In the genomic region with DNA sequence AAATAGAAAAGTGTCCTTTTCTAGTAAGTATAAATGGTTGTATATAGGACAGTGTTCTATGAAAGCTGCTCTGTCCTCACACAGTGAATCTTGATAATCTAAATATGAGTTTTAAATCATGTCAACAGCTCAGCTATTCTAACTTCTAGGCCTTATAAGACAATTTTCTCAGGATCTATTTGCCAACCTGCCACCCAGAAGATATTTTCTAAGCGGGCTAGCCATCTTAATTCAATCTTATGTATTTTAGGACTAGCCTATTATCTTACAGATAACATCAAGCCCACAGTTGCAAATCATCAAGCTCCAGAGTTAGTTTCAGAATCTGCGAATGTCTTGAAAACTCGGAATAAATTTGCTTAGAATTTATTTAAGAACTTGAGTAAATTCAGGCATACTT, we compare ENCODE assay signal across 23 cellular contexts. TPM values are rescaled to one million over a fixed set of nuclear protein-coding genes. Genes with fewer than 3 reads are reported as not detected.
A peak's percentile ranks its signal among the peaks of the same experiment; 100 is the strongest.
DNase-seq lines count a peak whose midpoint lies in the region; ATAC-seq and TF ChIP-seq lines count a peak whose summit lies in the region.
"Had no signal": no experiment of that assay in that cellular context is flagged by ENCODE, and none has a peak within 500 bp of the region (broad histone marks: within the 10 kb centered on the region; RNA-seq: fewer than 3 reads in every experiment).

No MANE protein-coding gene starts in this region.

- WGBS in heart left ventricle, 4 donors, result 9 to 21% (median 17%) methylated on average over 3 of the region's 3 CpGs
- 21 to 24% (median 23%) methylated on average over 3 of the region's 3 CpGs for WGBS in ovary, 3 donors

- H3K4me1 Mint-ChIP-seq in activated naive CD4-positive, alpha-beta T cell treated with anti-CD3 and anti-CD28 coated beads, Interleukin-2, amount 50 U/mL, for 24 hours, result peaks cover 15% of the 10 kb centered on the region
- H3K4me1 Mint-ChIP-seq in natural killer cell, result peaks cover 18 to 25% of the 10 kb centered on the region in 2 donors

- TF ChIP-seq EP300 in ovary (IDR thresholded peaks at IDR 0.05), result no peak

- H3K4me3 Mint-ChIP-seq in activated naive CD4-positive, alpha-beta T cell treated with anti-CD3 and anti-CD28 coated beads, Interleukin-2, amount 50 U/mL, for 24 hours, result peak overlapping the region; percentile 11
- peak overlapping the region; percentile 41 for H3K4me3 Mint-ChIP-seq in natural killer cell
- H3K4me3 Mint-ChIP-seq: activated CD8-positive, alpha-beta T cell treated with anti-CD3 and anti-CD28 coated beads for 36 hours had no signal

- H3K27me3 ChIP-seq in heart left ventricle, result peaks cover 71 to 100% (median 100%) of the 10 kb centered on the region in 9 donors
- no peaks in the 10 kb centered on the region for H3K27me3 ChIP-seq in ovary

- intact Hi-C loops in natural killer cell (cut with micrococcal nuclease), result no loop called here
- intact Hi-C loops in heart left ventricle (cut with DNase I), result no loop called here
- intact Hi-C loops in ovary (cut with DNase I), result no loop called here

- DNase-seq in activated naive CD4-positive, alpha-beta T cell treated with anti-CD3 and anti-CD28 coated beads, Interleukin-2, amount 50 U/mL, for 16 hours, result no peak
- DNase-seq in SK-N-MC (ENCODE audit: low read depth, low spot score), result no peak
- no peak for DNase-seq in natural killer cell
- no peak for DNase-seq in inferior parietal cortex (ENCODE audit: extremely low spot score)
- no peak for DNase-seq in heart left ventricle
- DNase-seq in ovary, result no peak
- no peak for DNase-seq in HUDEP-2 (lab: John Stamatoyannopoulos, UW; ENCODE audit: unreplicated experiment in 76 of 76)
- DNase-seq: activated CD8-positive, alpha-beta T cell treated with anti-CD3 and anti-CD28 coated beads for 36 hours; adrenal gland; central memory CD4-positive, alpha-beta T cell; effector CD4-positive, alpha-beta T cell; left cardiac atrium; mucosa of descending colon; NCI-H1436 treated with DMSO at 0.1 percent for 48 hours; NCI-H446 treated with DMSO at 0.1 percent for 48 hours; stimulated activated CD4-positive, alpha-beta T cell treated with anti-CD3 and anti-CD28 coated beads, Interleukin-15, amount 100 ng/mL, for 24 hours; stomach; uterus had no signal

- H3K4me1 ChIP-seq in heart left ventricle, result peaks cover 0 to 45% (median 10%) of the 10 kb centered on the region in 12 donors
- no peaks in the 10 kb centered on the region for H3K4me1 ChIP-seq in ovary (ENCODE audit: insufficient read depth)
- H3K4me1 ChIP-seq: uterus had no signal

- peak overlapping the region; percentile 61 for H3K9ac ChIP-seq in SK-N-MC (ENCODE audit: insufficient read length)

- H3K9me3 Mint-ChIP-seq in activated naive CD4-positive, alpha-beta T cell treated with anti-CD3 and anti-CD28 coated beads, Interleukin-2, amount 50 U/mL, for 24 hours, result peaks cover 16% of the 10 kb centered on the region
- peaks cover 2 to 5% of the 10 kb centered on the region in 2 donors for H3K9me3 Mint-ChIP-seq in natural killer cell

- H3K9me3 ChIP-seq in SK-N-MC (ENCODE audit: low read depth, low read length), result no peaks in the 10 kb centered on the region
- no peaks in the 10 kb centered on the region for H3K9me3 ChIP-seq in heart left ventricle
- peaks cover 0 to 4% of the 10 kb centered on the region in 2 donors for H3K9me3 ChIP-seq in ovary
- H3K9me3 ChIP-seq: adrenal gland, mucosa of descending colon, uterus had no signal

- ATAC-seq in natural killer cell, result no peak
- ATAC-seq in heart left ventricle, result no peak
- ATAC-seq: activated CD8-positive, alpha-beta T cell treated with anti-CD3 and anti-CD28 coated beads for 36 hours; left cardiac atrium; mucosa of descending colon had no signal

- TF ChIP-seq POLR2A in heart left ventricle (IDR thresholded peaks at IDR 0.05) (no peak), ovary (IDR thresholded peaks at IDR 0.05) (no peak)

- peaks cover 65% of the 10 kb centered on the region for H3K27me3 Mint-ChIP-seq in activated naive CD4-positive, alpha-beta T cell treated with anti-CD3 and anti-CD28 coated beads, Interleukin-2, amount 50 U/mL, for 24 hours
- H3K27me3 Mint-ChIP-seq in natural killer cell (ENCODE audit: low read depth in 2 of 2), result peaks cover 67 to 89% of the 10 kb centered on the region in 2 donors

- H3K27ac ChIP-seq in SK-N-MC (no peak overlapping the region), heart left ventricle (no peak overlapping the region), ovary (no peak overlapping the region)
- H3K27ac ChIP-seq: adrenal gland, stomach, uterus, VCaP had no signal

- H3K27ac Mint-ChIP-seq in activated naive CD4-positive, alpha-beta T cell treated with anti-CD3 and anti-CD28 coated beads, Interleukin-2, amount 50 U/mL, for 24 hours, result no peak overlapping the region
- H3K27ac Mint-ChIP-seq in natural killer cell, result no peak overlapping the region
- H3K27ac Mint-ChIP-seq: activated CD8-positive, alpha-beta T cell treated with anti-CD3 and anti-CD28 coated beads for 36 hours; H9 had no signal

- H3K36me3 ChIP-seq in SK-N-MC (ENCODE audit: insufficient read depth, low read length) (no peaks in the 10 kb centered on the region), heart left ventricle (no peaks in the 10 kb centered on the region), ovary (no peaks in the 10 kb centered on the region)
- H3K36me3 ChIP-seq: adrenal gland, stomach, uterus had no signal

- H3K36me3 Mint-ChIP-seq in activated naive CD4-positive, alpha-beta T cell treated with anti-CD3 and anti-CD28 coated beads, Interleukin-2, amount 50 U/mL, for 24 hours, result peaks cover 10% of the 10 kb centered on the region
- H3K36me3 Mint-ChIP-seq in natural killer cell, result peaks cover 37% of the 10 kb centered on the region

- H3K4me3 ChIP-seq in SK-N-MC, result peak overlapping the region; percentile 74
- no peak overlapping the region for H3K4me3 ChIP-seq in heart left ventricle
- H3K4me3 ChIP-seq in ovary, result no peak overlapping the region
- H3K4me3 ChIP-seq: adrenal gland, mucosa of descending colon, stomach, uterus had no signal

- no peak for TF ChIP-seq CTCF in natural killer cell (IDR thresholded peaks at IDR 0.05)
- TF ChIP-seq CTCF in heart left ventricle (IDR thresholded peaks at IDR 0.05), result no peak
- no peak for TF ChIP-seq CTCF in ovary (IDR thresholded peaks at IDR 0.05)

RNA-seq across cellular contexts. Expression of a gene that starts 2.3 kb away (rescaled TPM):
- total RNA-seq in natural killer cell (not detected), heart left ventricle (under 1 TPM in 1 of 9 donors, not detected in 8; 0.50 TPM), ovary (under 1 TPM in 1 of 7 donors, not detected in 6; 0.12 TPM)
- polyA plus RNA-seq in heart left ventricle (not detected), ovary (not detected)
- total RNA-seq: activated CD8-positive, alpha-beta T cell treated with anti-CD3 and anti-CD28 coated beads for 36 hours; adrenal gland; H9; HT1080; left cardiac atrium; mucosa of descending colon; posterior vena cava had no signal
- polyA plus RNA-seq: adrenal gland, stomach had no signal
